8 cellular contexts compared by ENCODE assay signal in genomic region chr1:227317541-227318002, GRCh38. TPM values are rescaled to one million over a fixed set of nuclear protein-coding genes. Genes with fewer than 3 reads are reported as not detected.
DNase-seq lines count a peak whose midpoint lies in the region; ATAC-seq, FAIRE-seq and TF ChIP-seq lines count a peak whose summit lies in the region.

No MANE protein-coding gene starts in this region.

- peak overlapping the region; percentile 63 for H2AFZ ChIP-seq in keratinocyte (ENCODE audit: control insufficient read depth, low read length)

- peaks cover 3 to 13% (median 7%) of the 10 kb centered on the region in 3 donors for H3K4me1 Mint-ChIP-seq in CD8-positive, alpha-beta memory T cell
- H3K4me1 Mint-ChIP-seq in central memory CD8-positive, alpha-beta T cell, result no peaks in the 10 kb centered on the region

- TF ChIP-seq POLR2A in Peyer's patch (IDR thresholded peaks at IDR 0.05), result no peak

- no peak overlapping the region for H3K27ac Mint-ChIP-seq in CD8-positive, alpha-beta memory T cell
- no peak overlapping the region for H3K27ac Mint-ChIP-seq in central memory CD8-positive, alpha-beta T cell (ENCODE audit: low read depth)

- CTCF ChIA-PET in CD8-positive, alpha-beta memory T cell (lab: Charles Lee), result no interaction called here

- peaks cover 0 to 8% (median 5%) of the 10 kb centered on the region in 5 donors for H3K9me3 Mint-ChIP-seq in CD8-positive, alpha-beta memory T cell
- H3K9me3 Mint-ChIP-seq in central memory CD8-positive, alpha-beta T cell, result no peaks in the 10 kb centered on the region

- ATAC-seq in HG03175 (IDR thresholded peaks at IDR 0.05; ENCODE audit: unreplicated experiment) (peak; percentile 5), HG02759 (IDR thresholded peaks at IDR 0.05; ENCODE audit: unreplicated experiment) (no peak), HG03159 (IDR thresholded peaks at IDR 0.05; ENCODE audit: unreplicated experiment) (no peak)
- ATAC-seq in central memory CD8-positive, alpha-beta T cell (replicated peaks; ENCODE audit: extremely low read depth, poor library complexity, severe bottlenecking), result no peak

- peaks cover 47 to 77% of the 10 kb centered on the region in 2 donors for H3K27me3 Mint-ChIP-seq in CD8-positive, alpha-beta memory T cell
- peaks cover 91% of the 10 kb centered on the region for H3K27me3 Mint-ChIP-seq in central memory CD8-positive, alpha-beta T cell

- peak overlapping the region; percentile 69 for H3K27ac ChIP-seq in CD8-positive, alpha-beta memory T cell (ENCODE audit: low read depth, low read length)
- H3K27ac ChIP-seq in Peyer's patch (peak overlapping the region; percentile 73 to 99 (median 91)), keratinocyte (ENCODE audit: control insufficient read depth, insufficient read depth, low read length) (peak overlapping the region; percentile 86), skin epidermis (peak overlapping the region; percentile 70 to 96 (median 90))

- peak in 2 of 6 experiments; percentile 14 to 36 for TF ChIP-seq CTCF in Peyer's patch (IDR thresholded peaks at IDR 0.05)
- peak; percentile 5 to 29 (median 19) for TF ChIP-seq CTCF in keratinocyte (optimal IDR thresholded peaks at IDR 0.05 in 1 of 3, IDR thresholded peaks at IDR 0.05 in 1 of 3, conservative IDR thresholded peaks at IDR 0.05 in 1 of 3; ENCODE audit: extremely low read depth in 1 of 3, insufficient read depth in 2 of 3, low read length in 3 of 3)

- peaks cover 48% of the 10 kb centered on the region for H3K79me2 ChIP-seq in keratinocyte (ENCODE audit: control insufficient read depth, insufficient read depth, low read length)

- peak overlapping the region; percentile 94 for H3K4me2 ChIP-seq in keratinocyte (ENCODE audit: control insufficient read depth, extremely low read depth, insufficient read depth, low read depth, low read length)

- POLR2A ChIA-PET in CD8-positive, alpha-beta memory T cell (lab: Charles Lee), result no interaction called here

- H3K36me3 Mint-ChIP-seq in CD8-positive, alpha-beta memory T cell, result no peaks in the 10 kb centered on the region
- H3K36me3 Mint-ChIP-seq in central memory CD8-positive, alpha-beta T cell (ENCODE audit: insufficient read depth), result no peaks in the 10 kb centered on the region

- dilution Hi-C loops in keratinocyte (cut with MboI; ENCODE audit: extremely low pct_ligation_motif_present, low sequenced_read_pairs), result no loop called here

- FAIRE-seq in keratinocyte (lab: Jason Lieb, UNC), result no peak

- H3K27me3 ChIP-seq in CD8-positive, alpha-beta memory T cell (ENCODE audit: insufficient read depth, low read length, poor library complexity, severe bottlenecking), result peaks cover 27% of the 10 kb centered on the region
- no peaks in the 10 kb centered on the region for H3K27me3 ChIP-seq in Peyer's patch
- H3K27me3 ChIP-seq in keratinocyte (ENCODE audit: control insufficient read depth, extremely low read depth, insufficient read depth, low read length), result no peaks in the 10 kb centered on the region

- H3K9ac ChIP-seq in keratinocyte (ENCODE audit: control insufficient read depth, extremely low read depth, insufficient read depth, low read length), result peak overlapping the region; percentile 88

- no peaks in the 10 kb centered on the region for H4K20me1 ChIP-seq in keratinocyte (ENCODE audit: control insufficient read depth, extremely low read depth, insufficient read depth, low read length)

- peaks cover 5% of the 10 kb centered on the region for H3K4me1 ChIP-seq in CD8-positive, alpha-beta memory T cell (ENCODE audit: insufficient read depth, low read length)
- H3K4me1 ChIP-seq in Peyer's patch (peaks cover 0 to 21% (median 0%) of the 10 kb centered on the region in 4 donors), keratinocyte (ENCODE audit: control insufficient read depth, extremely low read depth, insufficient read depth, low read length) (peaks cover 10% of the 10 kb centered on the region)

- no peaks in the 10 kb centered on the region for H3K9me3 ChIP-seq in CD8-positive, alpha-beta memory T cell (ENCODE audit: low read length)
- H3K9me3 ChIP-seq in Peyer's patch (no peaks in the 10 kb centered on the region), keratinocyte (ENCODE audit: control insufficient read depth, low read depth, low read length) (no peaks in the 10 kb centered on the region)

- H3K9me1 ChIP-seq in keratinocyte (ENCODE audit: control insufficient read depth, extremely low read depth, insufficient read depth, low read length), result no peaks in the 10 kb centered on the region

- no peak for DNase-seq in CD8-positive, alpha-beta memory T cell
- DNase-seq in Peyer's patch, result no peak
- DNase-seq in central memory CD8-positive, alpha-beta T cell (ENCODE audit: low spot score in 2 of 2), result no peak
- DNase-seq in keratinocyte (ENCODE audit: low read depth, low spot score), result no peak

- H3K36me3 ChIP-seq in CD8-positive, alpha-beta memory T cell (ENCODE audit: insufficient read depth, low read length), result no peaks in the 10 kb centered on the region
- H3K36me3 ChIP-seq in Peyer's patch (no peaks in the 10 kb centered on the region), keratinocyte (ENCODE audit: control insufficient read depth in 2 of 2, extremely low read depth in 1 of 2, insufficient read depth in 2 of 2, low read length in 2 of 2) (no peaks in the 10 kb centered on the region)

- peak overlapping the region; percentile 49 for H3K4me3 ChIP-seq in CD8-positive, alpha-beta memory T cell (ENCODE audit: low read length)
- H3K4me3 ChIP-seq in Peyer's patch, result peak overlapping the region; percentile 56 to 87 (median 64)
- peak overlapping the region; percentile 65 to 94 (median 84) for H3K4me3 ChIP-seq in keratinocyte (ENCODE audit: control insufficient read depth in 2 of 3, extremely low read depth in 1 of 3, insufficient read depth in 2 of 3, low read depth in 1 of 3, low read length in 3 of 3)
- peak overlapping the region; percentile 57 to 91 (median 74) for H3K4me3 ChIP-seq in skin epidermis

- H3K4me3 Mint-ChIP-seq in CD8-positive, alpha-beta memory T cell, result peak overlapping the region in 6 of 7 donors; percentile 48 to 82 (median 70)
- H3K4me3 Mint-ChIP-seq in central memory CD8-positive, alpha-beta T cell, result peak overlapping the region; percentile 69

RNA-seq across cellular contexts. Expression of gene CDC42BPA, which starts 0.7 kb away (rescaled TPM):
- total RNA-seq in CD8-positive, alpha-beta memory T cell, result under 1 TPM; 0.42 to 0.72 TPM
- 0.44 TPM for polyA plus RNA-seq in CD8-positive, alpha-beta memory T cell
- total RNA-seq in Peyer's patch, result 100 to 1,000 TPM in 1 of 4 donors, 10 to 100 TPM in 3; 49.3 to 107 (median 53.9) TPM
- 7.0 to 9.2 TPM (median 8.6 TPM) in 3 replicates for polyA plus RNA-seq in keratinocyte
- 13.1 TPM for polyA plus RNA-seq in keratinocyte (2011; ENCODE audit: low read depth)
- polyA plus RNA-seq in keratinocyte (2011; cell fraction: cytosol; rRNA removed), result 6.9 and 9.2 TPM in 2 replicates
- polyA plus RNA-seq in keratinocyte (2011; cell fraction: nucleus; rRNA removed), result 15.1 and 15.3 TPM in 2 replicates
- 7.2 and 10.1 TPM in 2 replicates for polyA plus RNA-seq in keratinocyte (2012; ENCODE audit: low replicate concordance)
- polyA minus RNA-seq in keratinocyte, result 10.8 to 32.3 TPM (median 15.3 TPM) in 3 replicates
- polyA minus RNA-seq in keratinocyte (2011; cell fraction: cytosol; rRNA and poly(A)+ RNA removed), result 14.0 TPM
- polyA minus RNA-seq in keratinocyte (2011; cell fraction: nucleus; rRNA and poly(A)+ RNA removed), result 29.4 and 66.9 TPM in 2 replicates

Comparison
In these comparisons a context has a peak if more than half of its experiments do, and no peak if none do; other contexts are left out.
1. RNA of gene CDC42BPA, which starts 0.7 kb away (total RNA-seq): 49.3 to 107 TPM in Peyer's patch; 0.42 to 0.72 TPM in CD8-positive, alpha-beta memory T cell; every median in the first group is over 10 times any median in the second.
2. Peak in every context shown above with its lines, with median percentiles within 50 percentile points of each other: H3K27ac ChIP-seq and H3K4me3 ChIP-seq.